7 cellular contexts compared by ENCODE assay signal in the genomic region with DNA sequence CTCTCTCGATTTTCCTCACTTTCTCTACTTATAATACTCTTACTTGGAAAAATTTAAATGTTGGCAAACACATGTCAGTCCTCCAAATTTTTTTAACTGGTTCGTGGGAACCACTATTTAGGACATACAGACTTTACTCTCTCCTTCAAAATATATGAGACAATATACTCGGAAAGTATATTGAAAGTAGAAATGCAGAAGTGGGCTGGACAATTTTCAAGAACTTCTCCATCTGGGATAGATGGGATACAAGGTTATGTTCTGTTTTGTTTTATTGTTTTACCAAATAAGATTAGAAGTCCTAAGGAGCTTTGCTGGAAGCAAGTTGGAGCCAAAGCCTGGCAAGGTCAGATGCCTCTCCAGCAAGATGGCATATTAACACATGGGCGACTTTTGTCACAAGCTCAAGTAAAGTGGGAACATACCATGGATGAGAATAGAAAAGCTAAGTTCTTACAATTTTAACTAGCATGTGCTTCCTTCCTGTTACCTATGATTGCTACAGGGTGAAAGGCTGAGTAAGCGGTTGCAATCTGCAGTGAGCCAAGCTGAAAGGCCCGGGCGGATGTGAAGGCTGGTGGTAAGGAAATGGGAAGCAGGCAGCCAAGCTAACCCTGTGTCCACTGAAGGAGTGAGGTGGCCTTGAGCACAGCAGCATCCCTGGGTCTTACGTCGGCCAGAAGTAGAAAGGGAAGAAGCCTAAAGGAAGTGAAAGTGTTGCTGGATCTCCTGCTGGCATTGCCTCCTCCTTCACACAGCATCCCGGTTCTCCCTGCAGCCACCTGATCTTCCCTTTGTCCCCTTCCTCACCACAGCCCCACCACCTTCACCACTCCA. TPM values are rescaled to one million over a fixed set of nuclear protein-coding genes. Genes with fewer than 3 reads are reported as not detected.
A peak's percentile ranks its signal among the peaks of the same experiment; 100 is the strongest.
DNase-seq lines count a peak whose midpoint lies in the region; ATAC-seq and TF ChIP-seq lines count a peak whose summit lies in the region.

No MANE protein-coding gene starts in this region.

- peak overlapping the region in 2 of 4 donors; percentile 18 to 19 for H3K4me3 ChIP-seq in Peyer's patch

- ATAC-seq in GM21447 (IDR thresholded peaks at IDR 0.05; ENCODE audit: unreplicated experiment) (peak; percentile 52), GM21526 (IDR thresholded peaks at IDR 0.05; ENCODE audit: low FRiP score, unreplicated experiment) (no peak)
- peak; percentile 37 to 62 for ATAC-seq in naive thymus-derived CD8-positive, alpha-beta T cell

- H3K36me3 Mint-ChIP-seq in naive thymus-derived CD8-positive, alpha-beta T cell, result no peaks in the 10 kb centered on the region

- peaks cover 28 to 90% (median 63%) of the 10 kb centered on the region in 4 donors for H3K4me1 Mint-ChIP-seq in naive thymus-derived CD8-positive, alpha-beta T cell

- TF ChIP-seq POLR2A in Peyer's patch (IDR thresholded peaks at IDR 0.05), result no peak

- POLR2A ChIA-PET in naive thymus-derived CD8-positive, alpha-beta T cell (lab: Charles Lee), result interaction anchor here (0.9 to 1.6 kb wide), 2 partner anchors 32 to 495 kb away, joined by 3 to 5 read pairs; a partner anchor contains a TSS

- H3K9me3 ChIP-seq in Peyer's patch, result no peaks in the 10 kb centered on the region

- DNase-seq in Peyer's patch (peak in 2 of 3 donors; percentile 82 to 86), HPDE6-E6E7 (ENCODE audit: extremely low spot score) (no peak), ecto neural progenitor cell (ENCODE audit: low spot score) (no peak)
- DNase-seq in central memory CD4-positive, alpha-beta T cell, result peak; percentile 42
- DNase-seq in naive thymus-derived CD8-positive, alpha-beta T cell, result no peak

- peaks cover 6 to 60% (median 15%) of the 10 kb centered on the region in 4 donors for H3K4me1 ChIP-seq in Peyer's patch

- H3K36me3 ChIP-seq in Peyer's patch, result no peaks in the 10 kb centered on the region

- H3K27me3 Mint-ChIP-seq in naive thymus-derived CD8-positive, alpha-beta T cell, result no peaks in the 10 kb centered on the region

- peak overlapping the region in 7 of 10 donors; percentile 51 to 92 (median 77) for H3K27ac Mint-ChIP-seq in naive thymus-derived CD8-positive, alpha-beta T cell

- TF ChIP-seq CTCF in Peyer's patch (IDR thresholded peaks at IDR 0.05), result no peak

- peak overlapping the region in 9 of 10 donors; percentile 45 to 86 (median 75) for H3K4me3 Mint-ChIP-seq in naive thymus-derived CD8-positive, alpha-beta T cell

- H3K27ac ChIP-seq in Peyer's patch, result peak overlapping the region in 3 of 4 donors; percentile 6 to 59 (median 53)

- H3K9me3 Mint-ChIP-seq in naive thymus-derived CD8-positive, alpha-beta T cell, result no peaks in the 10 kb centered on the region

- H3K27me3 ChIP-seq in Peyer's patch, result no peaks in the 10 kb centered on the region

RNA-seq across cellular contexts. Expression of a gene that starts 7.1 kb away (rescaled TPM):
- total RNA-seq in Peyer's patch, result 10 to 100 TPM; 14.2 to 46.2 (median 23.2) TPM
- total RNA-seq in naive thymus-derived CD8-positive, alpha-beta T cell, result 1 to 10 TPM; 7.7 to 8.7 TPM
- polyA plus RNA-seq in naive thymus-derived CD8-positive, alpha-beta T cell, result 1 to 10 TPM; 3.0 to 4.5 (median 3.1) TPM

RNA-seq across cellular contexts. Expression of a gene that starts 37.3 kb away (rescaled TPM):
- 1 to 10 TPM; 3.0 to 7.1 (median 6.3) TPM for total RNA-seq in Peyer's patch
- total RNA-seq in naive thymus-derived CD8-positive, alpha-beta T cell, result 1 to 10 TPM; 5.8 to 6.9 TPM
- polyA plus RNA-seq in naive thymus-derived CD8-positive, alpha-beta T cell, result 1 to 10 TPM; 3.0 to 4.6 (median 4.2) TPM

Comparison
In these comparisons a context has a peak if more than half of its experiments do, and no peak if none do; other contexts are left out.
1. DNase-seq: peak in Peyer's patch (2 of 3) and central memory CD4-positive, alpha-beta T cell (single experiment); none in naive thymus-derived CD8-positive, alpha-beta T cell (0 of 10), HPDE6-E6E7 (single experiment) and ecto neural progenitor cell (single experiment).